Comparison of ENCODE assay signal across 8 cellular contexts in the genomic region with DNA sequence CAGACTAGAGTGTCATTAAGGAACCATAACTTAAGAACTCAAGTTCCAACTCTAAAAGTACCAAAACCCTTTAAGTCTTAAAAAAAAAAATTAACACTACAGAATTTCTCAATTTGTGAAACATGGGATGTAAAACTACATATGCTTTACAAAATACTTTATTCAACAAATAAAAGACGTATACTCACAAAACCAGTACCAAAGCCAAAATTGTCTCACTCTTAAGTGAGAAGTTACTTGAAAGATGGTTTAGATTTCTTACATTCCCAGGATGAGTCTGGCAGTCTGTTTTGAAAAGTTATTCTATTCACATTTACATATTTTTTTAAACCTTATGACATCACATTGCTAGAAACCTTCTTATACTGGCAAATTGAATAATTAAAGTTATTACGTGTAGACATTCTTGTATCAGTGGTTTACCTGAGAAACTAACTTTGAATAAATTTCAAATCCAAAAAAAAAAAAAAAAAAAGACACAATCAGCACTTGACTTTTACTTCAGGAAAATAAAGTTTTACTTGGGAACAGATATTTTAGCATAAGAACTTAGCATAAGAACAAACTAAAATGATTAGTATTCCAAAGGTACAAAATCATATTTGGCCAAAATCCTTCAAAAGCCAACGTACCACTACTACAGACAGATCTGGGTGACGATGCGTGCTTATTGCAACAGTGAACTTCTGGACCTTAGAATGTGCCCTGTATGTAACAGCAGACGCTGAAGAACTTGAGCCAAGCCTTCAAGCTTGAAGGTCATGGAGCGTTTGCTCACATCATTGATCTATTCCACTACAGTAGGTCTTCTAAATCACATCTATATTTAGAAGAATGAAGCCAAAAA. TPM values are rescaled to one million over a fixed set of nuclear protein-coding genes. Genes with fewer than 3 reads are reported as not detected.
DNase-seq lines count a peak whose midpoint lies in the region; ATAC-seq and TF ChIP-seq lines count a peak whose summit lies in the region.

No MANE protein-coding gene starts in this region.

- H3K4me1 ChIP-seq in HEK293 (ENCODE audit: control insufficient read depth, insufficient read depth, low read length) (0 out of 2 replicates have a peak, but pooled peaks cover 3% of the 10 kb centered on the region), iPS-15b (ENCODE audit: control insufficient read depth, insufficient read depth, low read length) (peaks cover 4% of the 10 kb centered on the region)

- H3K4me3 Mint-ChIP-seq in activated CD8-positive, alpha-beta T cell treated with anti-CD3 and anti-CD28 coated beads for 36 hours = no peak overlapping the region

- H3K27ac ChIP-seq in AG04450 (ENCODE audit: low read depth, low read length) (no peak overlapping the region), HEK293 (ENCODE audit: extremely low read depth, low read depth, low read length) (peak overlapping the region; percentile 18; the same call in 1 of the 2 replicates)

- H3K36me3 ChIP-seq in HEK293 (ENCODE audit: control insufficient read depth in 2 of 2, insufficient read depth in 1 of 2, low read length in 2 of 2) (no peaks in the 10 kb centered on the region), iPS-15b (ENCODE audit: control insufficient read depth, insufficient read depth, low read length) (no peaks in the 10 kb centered on the region)

- H3K27me3 Mint-ChIP-seq in activated CD8-positive, alpha-beta T cell treated with anti-CD3 and anti-CD28 coated beads for 36 hours = peaks cover 50% of the 10 kb centered on the region

- TF ChIP-seq CTCF in AG04450 (IDR thresholded peaks at IDR 0.05; ENCODE audit: low read depth, low read length) = no peak
- TF ChIP-seq CTCF in HEK293 (tag by site-specific recombination; IDR thresholded peaks at IDR 0.05) = no peak
- no peak for TF ChIP-seq CTCF in activated CD8-positive, alpha-beta T cell treated with anti-CD3 and anti-CD28 coated beads for 36 hours (IDR thresholded peaks at IDR 0.05)

- ATAC-seq in HG03460 (IDR thresholded peaks at IDR 0.05; ENCODE audit: unreplicated experiment) = no peak
- no peak for ATAC-seq in activated CD8-positive, alpha-beta T cell treated with anti-CD3 and anti-CD28 coated beads for 36 hours

- peaks cover 2% of the 10 kb centered on the region for H3K4me1 Mint-ChIP-seq in activated CD8-positive, alpha-beta T cell treated with anti-CD3 and anti-CD28 coated beads for 36 hours (ENCODE audit: low read depth)

- H3K4me3 ChIP-seq in AG04450 (ENCODE audit: low read depth, low read length) (peak overlapping the region; percentile 76), HEK293 (ENCODE audit: low read depth, low read length) (peak overlapping the region; percentile 65), iPS-15b (ENCODE audit: low read depth, low read length) (peak overlapping the region; percentile 70)

- no peaks in the 10 kb centered on the region for H3K9me3 Mint-ChIP-seq in activated CD8-positive, alpha-beta T cell treated with anti-CD3 and anti-CD28 coated beads for 36 hours

- intact Hi-C loops in activated CD8-positive, alpha-beta T cell treated with anti-CD3 and anti-CD28 coated beads for 36 hours (cut with micrococcal nuclease) = no loop called here

- no peaks in the 10 kb centered on the region for H3K36me3 Mint-ChIP-seq in activated CD8-positive, alpha-beta T cell treated with anti-CD3 and anti-CD28 coated beads for 36 hours (ENCODE audit: low read depth)

- H3K9me3 ChIP-seq in AG04450 (ENCODE audit: control insufficient read depth, insufficient read depth, low read length) (no peaks in the 10 kb centered on the region), HEK293 (ENCODE audit: control insufficient read depth, insufficient read depth, low read depth, low read length) (no peaks in the 10 kb centered on the region), iPS-15b (ENCODE audit: control insufficient read depth, insufficient read depth, low read length) (no peaks in the 10 kb centered on the region)

- H3K9ac ChIP-seq in iPS-15b (ENCODE audit: low read depth, low read length) = no peak overlapping the region

- POLR2A ChIA-PET in AG04450 (lab: Yijun Ruan, JAX) = no interaction called here
- POLR2A ChIA-PET in HEK293 (lab: Yijun Ruan, JAX) = interaction anchor here (0.6 to 0.9 kb wide), 3 partner anchors 31 to 632 kb away, joined by 3 to 4 read pairs (median 3); a partner anchor contains a TSS
- POLR2A ChIA-PET in activated CD8-positive, alpha-beta T cell treated with anti-CD3 and anti-CD28 coated beads for 36 hours (lab: Charles Lee) = interaction anchor here (0.6 kb wide), 1 partner anchor 901 kb away, joined by 3 read pairs; no protein-coding TSS in a partner anchor

- CTCF ChIA-PET in AG04450 (lab: Charles Lee) = interaction anchor here (1.5 kb wide), 1 partner anchor 17 kb away, joined by 4 read pairs; no protein-coding TSS in a partner anchor
- CTCF ChIA-PET in HEK293 (lab: Yijun Ruan, JAX) = interaction anchor here (0.7 kb wide), 1 partner anchor 43 kb away, joined by 4 read pairs; no protein-coding TSS in a partner anchor
- CTCF ChIA-PET in activated CD8-positive, alpha-beta T cell treated with anti-CD3 and anti-CD28 coated beads for 36 hours (lab: Charles Lee) = interaction anchor here (0.7 kb wide), 1 partner anchor 77 kb away, joined by 3 read pairs; no protein-coding TSS in a partner anchor

- H3K27ac Mint-ChIP-seq in activated CD8-positive, alpha-beta T cell treated with anti-CD3 and anti-CD28 coated beads for 36 hours = no peak overlapping the region

- DNase-seq in AG04450 (ENCODE audit: low read depth, low spot score) = no peak
- peak; percentile 78 for DNase-seq in amniotic epithelial cell (ENCODE audit: low read depth)
- DNase-seq in stromal cell of bone marrow (ENCODE audit: low read depth) = peak; percentile 38
- DNase-seq in effector CD4-positive, alpha-beta T cell = no peak
- DNase-seq in activated CD8-positive, alpha-beta T cell treated with anti-CD3 and anti-CD28 coated beads for 36 hours = no peak

- H3K27me3 ChIP-seq in AG04450 (ENCODE audit: control insufficient read depth, insufficient read depth, low read length) (no peaks in the 10 kb centered on the region), iPS-15b (ENCODE audit: control insufficient read depth, insufficient read depth, low read length) (no peaks in the 10 kb centered on the region)

TF ChIP-seq in HEK293, 187 proteins besides CTCF, POLR2A, EP300 and RAD21 (continues in another document):
- no peak for TF ChIP-seq ZNF133 (tag by site-specific recombination; IDR thresholded peaks at IDR 0.05)
- TF ChIP-seq ZBTB48 (tag by site-specific recombination; IDR thresholded peaks at IDR 0.05) = no peak
- TF ChIP-seq, protein P1, sequence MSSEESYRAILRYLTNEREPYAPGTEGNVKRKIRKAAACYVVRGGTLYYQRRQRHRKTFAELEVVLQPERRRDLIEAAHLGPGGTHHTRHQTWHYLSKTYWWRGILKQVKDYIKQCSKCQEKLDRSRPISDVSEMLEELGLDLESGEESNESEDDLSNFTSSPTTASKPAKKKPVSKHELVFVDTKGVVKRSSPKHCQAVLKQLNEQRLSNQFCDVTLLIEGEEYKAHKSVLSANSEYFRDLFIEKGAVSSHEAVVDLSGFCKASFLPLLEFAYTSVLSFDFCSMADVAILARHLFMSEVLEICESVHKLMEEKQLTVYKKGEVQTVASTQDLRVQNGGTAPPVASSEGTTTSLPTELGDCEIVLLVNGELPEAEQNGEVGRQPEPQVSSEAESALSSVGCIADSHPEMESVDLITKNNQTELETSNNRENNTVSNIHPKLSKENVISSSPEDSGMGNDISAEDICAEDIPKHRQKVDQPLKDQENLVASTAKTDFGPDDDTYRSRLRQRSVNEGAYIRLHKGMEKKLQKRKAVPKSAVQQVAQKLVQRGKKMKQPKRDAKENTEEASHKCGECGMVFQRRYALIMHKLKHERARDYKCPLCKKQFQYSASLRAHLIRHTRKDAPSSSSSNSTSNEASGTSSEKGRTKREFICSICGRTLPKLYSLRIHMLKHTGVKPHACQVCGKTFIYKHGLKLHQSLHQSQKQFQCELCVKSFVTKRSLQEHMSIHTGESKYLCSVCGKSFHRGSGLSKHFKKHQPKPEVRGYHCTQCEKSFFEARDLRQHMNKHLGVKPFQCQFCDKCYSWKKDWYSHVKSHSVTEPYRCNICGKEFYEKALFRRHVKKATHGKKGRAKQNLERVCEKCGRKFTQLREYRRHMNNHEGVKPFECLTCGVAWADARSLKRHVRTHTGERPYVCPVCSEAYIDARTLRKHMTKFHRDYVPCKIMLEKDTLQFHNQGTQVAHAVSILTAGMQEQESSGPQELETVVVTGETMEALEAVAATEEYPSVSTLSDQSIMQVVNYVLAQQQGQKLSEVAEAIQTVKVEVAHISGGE (tag by site-specific recombination; conservative IDR thresholded peaks at IDR 0.05; ENCODE audit: low read depth) = no peak; the same call in 1 of the 2 replicates
- no peak for TF ChIP-seq ZNF561 (tag by site-specific recombination; IDR thresholded peaks at IDR 0.05; ENCODE audit: borderline replicate concordance)
- TF ChIP-seq ZNF169 (tag by site-specific recombination; IDR thresholded peaks at IDR 0.05) = no peak
- TF ChIP-seq ZNF10 (tag by site-specific recombination; IDR thresholded peaks at IDR 0.05) = no peak; the same call in 1 of the 2 replicates
- TF ChIP-seq BCL11A (tag by site-specific recombination; IDR thresholded peaks at IDR 0.05; ENCODE audit: low read depth) = no peak
- TF ChIP-seq ZNF560 (tag by site-specific recombination; IDR thresholded peaks at IDR 0.05; ENCODE audit: borderline replicate concordance) = no peak
- TF ChIP-seq ZNF747 (tag by site-specific recombination; IDR thresholded peaks at IDR 0.05) = no peak
- TF ChIP-seq MEIS1 (CRISPR knock-in tag; IDR thresholded peaks at IDR 0.05; ENCODE audit: borderline replicate concordance) = no peak

RNA-seq across cellular contexts. Expression of a gene that starts 2.6 kb away (rescaled TPM):
- polyA plus RNA-seq in AG04450 (2011; rRNA removed) = 25.4 and 30.7 TPM in 2 replicates
- polyA minus RNA-seq in AG04450 (2011; rRNA and poly(A)+ RNA removed) = 40.8 and 65.6 TPM in 2 replicates
- 1 to 10 TPM; 1.8 to 2.1 TPM for total RNA-seq in activated CD8-positive, alpha-beta T cell treated with anti-CD3 and anti-CD28 coated beads for 36 hours

Comparison
In these comparisons a context has a peak if more than half of its experiments do, and no peak if none do; other contexts are left out.
1. DNase-seq: peak in amniotic epithelial cell (single experiment) and stromal cell of bone marrow (single experiment); none in AG04450 (single experiment), effector CD4-positive, alpha-beta T cell (single experiment) and activated CD8-positive, alpha-beta T cell treated with anti-CD3 and anti-CD28 coated beads for 36 hours (single experiment).
2. Peak in every context shown above with its lines, with median percentiles within 50 percentile points of each other: H3K4me3 ChIP-seq.